1 cellular context compared by ENCODE assay signal in the genomic region with DNA sequence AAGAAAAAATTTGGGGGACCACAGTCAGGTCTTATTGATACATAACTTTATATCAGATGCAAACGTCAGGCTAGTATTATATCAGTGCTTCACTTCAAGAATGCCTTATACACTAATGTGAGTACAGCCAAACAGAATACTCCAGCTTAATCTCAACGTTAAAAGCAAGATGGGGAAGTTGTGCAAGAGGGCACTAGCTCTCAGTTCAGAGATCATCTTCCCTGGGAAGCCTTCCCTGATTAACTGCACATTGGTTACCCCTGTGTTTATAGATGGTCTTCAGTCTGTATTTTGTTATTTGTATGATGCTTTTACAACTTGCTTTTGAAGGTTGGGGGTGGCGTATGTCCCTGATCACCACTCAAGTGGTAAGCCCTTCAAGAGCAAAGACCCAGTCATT.
A peak's percentile ranks its signal among the peaks of the same experiment; 100 is the strongest.
TF ChIP-seq lines count a peak whose summit lies in the region.

No MANE protein-coding gene starts in this region.

TF ChIP-seq in liver, 16 proteins besides CTCF, POLR2A, EP300 and RAD21 (continued from another document):
- TF ChIP-seq, protein P1, sequence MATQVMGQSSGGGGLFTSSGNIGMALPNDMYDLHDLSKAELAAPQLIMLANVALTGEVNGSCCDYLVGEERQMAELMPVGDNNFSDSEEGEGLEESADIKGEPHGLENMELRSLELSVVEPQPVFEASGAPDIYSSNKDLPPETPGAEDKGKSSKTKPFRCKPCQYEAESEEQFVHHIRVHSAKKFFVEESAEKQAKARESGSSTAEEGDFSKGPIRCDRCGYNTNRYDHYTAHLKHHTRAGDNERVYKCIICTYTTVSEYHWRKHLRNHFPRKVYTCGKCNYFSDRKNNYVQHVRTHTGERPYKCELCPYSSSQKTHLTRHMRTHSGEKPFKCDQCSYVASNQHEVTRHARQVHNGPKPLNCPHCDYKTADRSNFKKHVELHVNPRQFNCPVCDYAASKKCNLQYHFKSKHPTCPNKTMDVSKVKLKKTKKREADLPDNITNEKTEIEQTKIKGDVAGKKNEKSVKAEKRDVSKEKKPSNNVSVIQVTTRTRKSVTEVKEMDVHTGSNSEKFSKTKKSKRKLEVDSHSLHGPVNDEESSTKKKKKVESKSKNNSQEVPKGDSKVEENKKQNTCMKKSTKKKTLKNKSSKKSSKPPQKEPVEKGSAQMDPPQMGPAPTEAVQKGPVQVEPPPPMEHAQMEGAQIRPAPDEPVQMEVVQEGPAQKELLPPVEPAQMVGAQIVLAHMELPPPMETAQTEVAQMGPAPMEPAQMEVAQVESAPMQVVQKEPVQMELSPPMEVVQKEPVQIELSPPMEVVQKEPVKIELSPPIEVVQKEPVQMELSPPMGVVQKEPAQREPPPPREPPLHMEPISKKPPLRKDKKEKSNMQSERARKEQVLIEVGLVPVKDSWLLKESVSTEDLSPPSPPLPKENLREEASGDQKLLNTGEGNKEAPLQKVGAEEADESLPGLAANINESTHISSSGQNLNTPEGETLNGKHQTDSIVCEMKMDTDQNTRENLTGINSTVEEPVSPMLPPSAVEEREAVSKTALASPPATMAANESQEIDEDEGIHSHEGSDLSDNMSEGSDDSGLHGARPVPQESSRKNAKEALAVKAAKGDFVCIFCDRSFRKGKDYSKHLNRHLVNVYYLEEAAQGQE (IDR thresholded peaks at IDR 0.05), result no peak
- TF ChIP-seq RXRA (IDR thresholded peaks at IDR 0.05), result peak in 1 of 2 donors; percentile 58
- TF ChIP-seq HNF4G (IDR thresholded peaks at IDR 0.05), result no peak
- TF ChIP-seq JUND (IDR thresholded peaks at IDR 0.05), result no peak
- no peak for TF ChIP-seq FOXA1 (IDR thresholded peaks at IDR 0.05)
